34 cellular contexts compared by ENCODE assay signal in the genomic region with DNA sequence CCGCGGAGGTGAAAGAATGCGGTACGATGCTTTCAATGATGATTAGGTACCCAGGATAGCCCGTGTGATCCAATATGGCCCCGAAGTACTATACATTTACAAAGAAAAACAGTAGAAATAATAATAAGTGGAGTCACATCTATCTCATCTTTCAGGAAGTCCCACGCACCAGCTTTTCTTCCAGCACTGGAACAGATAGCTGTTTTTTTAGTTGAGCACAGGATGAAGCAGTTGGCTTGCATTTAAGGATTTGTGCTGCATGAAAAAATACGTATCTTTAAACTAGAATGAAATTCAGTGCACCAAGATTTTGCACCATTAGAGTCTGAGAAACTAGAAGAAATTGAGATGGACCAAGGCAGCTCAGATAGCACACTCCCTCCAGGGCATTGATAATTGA.
"Had no signal": no experiment of that assay in that cellular context is flagged by ENCODE, and none has a peak within 500 bp of the region (broad histone marks: within the 10 kb centered on the region; RNA-seq: fewer than 3 reads in every experiment).

No MANE protein-coding gene starts in this region.

- H3K27ac ChIP-seq: adrenal gland, ascending aorta, breast epithelium, cardiac muscle cell, epithelial cell of prostate, esophagus squamous epithelium, gastroesophageal sphincter, WERI-Rb-1 had no signal

- H3K4me1 ChIP-seq: adrenal gland, ascending aorta, breast epithelium, gastroesophageal sphincter had no signal

- H3K36me3 Mint-ChIP-seq: activated CD4-positive, alpha-beta memory T cell treated with anti-CD3 and anti-CD28 coated beads for 36 hours; activated CD8-positive, alpha-beta memory T cell treated with anti-CD3 and anti-CD28 coated beads, Interleukin-2, amount 10 ng/mL, durations not matched to agents 7 days and 5 days; activated naive CD4-positive, alpha-beta T cell treated with anti-CD3 and anti-CD28 coated beads, Interleukin-2, amount 50 U/mL, for 24 hours; activated naive CD8-positive, alpha-beta T cell treated with anti-CD3 and anti-CD28 coated beads for 36 hours; brain had no signal

- H3K4me3 Mint-ChIP-seq: activated B cell treated with CpG ODN at 0.5 μM for 24 hours; activated CD4-positive, alpha-beta memory T cell treated with anti-CD3 and anti-CD28 coated beads for 36 hours; activated CD8-positive, alpha-beta memory T cell treated with anti-CD3 and anti-CD28 coated beads, Interleukin-2, amount 10 ng/mL, durations not matched to agents 7 days and 5 days; activated CD8-positive, alpha-beta T cell treated with anti-CD3 and anti-CD28 coated beads, Interleukin-2, amount 10 ng/mL, durations not matched to agents 7 days and 5 days; activated naive CD4-positive, alpha-beta T cell treated with anti-CD3 and anti-CD28 coated beads for 36 hours; activated naive CD4-positive, alpha-beta T cell treated with anti-CD3 and anti-CD28 coated beads, Interleukin-2, amount 50 U/mL, for 24 hours; activated naive CD8-positive, alpha-beta T cell treated with anti-CD3 and anti-CD28 coated beads for 36 hours; activated naive CD8-positive, alpha-beta T cell treated with anti-CD3 and anti-CD28 coated beads, Interleukin-2, amount 50 U/mL, for 24 hours; activated T-helper 1 cell treated with anti-CD3 and anti-CD28 coated beads, Interleukin-12 subunit alpha, Interleukin-12 subunit beta, Interleukin-2, Interleukin-4 antibody, amounts not matched to agents 30 ng/mL and 10 ng/mL and 1 ng/mL, durations not matched to agents 14 hours and 24 hours and 36 hours; brain; T-helper 17 cell; T-helper 2 cell treated with Interferon-gamma antibody and Interleukin-4, amounts not matched to agents 5 μg/mL and 100 μg/mL, for 36 hours had no signal

- H3K27me3 ChIP-seq: adrenal gland, ascending aorta, breast epithelium, cardiac muscle cell had no signal

- H3K9me3 Mint-ChIP-seq: activated B cell treated with CpG ODN at 0.5 μM for 24 hours; activated CD4-positive, alpha-beta memory T cell treated with anti-CD3 and anti-CD28 coated beads for 36 hours; activated naive CD4-positive, alpha-beta T cell treated with anti-CD3 and anti-CD28 coated beads for 36 hours; activated naive CD8-positive, alpha-beta T cell treated with anti-CD3 and anti-CD28 coated beads for 36 hours; activated T-helper 1 cell treated with anti-CD3 and anti-CD28 coated beads, Interleukin-12 subunit alpha, Interleukin-12 subunit beta, Interleukin-2, Interleukin-4 antibody, amounts not matched to agents 30 ng/mL and 10 ng/mL and 1 ng/mL, durations not matched to agents 14 hours and 24 hours and 36 hours had no signal

- H3K36me3 ChIP-seq: adrenal gland, ascending aorta, breast epithelium, cardiac muscle cell, esophagus squamous epithelium, gastroesophageal sphincter, WERI-Rb-1 had no signal

- ATAC-seq: activated CD4-positive, CD25-positive, alpha-beta regulatory T cell treated with anti-CD3 and anti-CD28 coated beads, Interleukin-2, amount 50 U/mL, for 24 hours; activated CD8-positive, alpha-beta memory T cell treated with anti-CD3 and anti-CD28 coated beads, Interleukin-2, amount 10 ng/mL, durations not matched to agents 7 days and 5 days; activated CD8-positive, alpha-beta T cell treated with anti-CD3 and anti-CD28 coated beads, Interleukin-2, amount 10 ng/mL, durations not matched to agents 7 days and 5 days; activated naive CD8-positive, alpha-beta T cell treated with anti-CD3 and anti-CD28 coated beads, Interleukin-2, amount 50 U/mL, for 24 hours; gastroesophageal sphincter; T-helper 17 cell had no signal

- H3K4me3 ChIP-seq: adrenal gland, ascending aorta, breast epithelium, cardiac muscle cell, esophagus squamous epithelium, gastroesophageal sphincter had no signal

- H3K27ac Mint-ChIP-seq: activated B cell treated with CpG ODN at 0.5 μM for 24 hours; activated CD4-positive, alpha-beta memory T cell treated with anti-CD3 and anti-CD28 coated beads for 36 hours; activated CD8-positive, alpha-beta memory T cell treated with anti-CD3 and anti-CD28 coated beads, Interleukin-2, amount 10 ng/mL, durations not matched to agents 7 days and 5 days; activated CD8-positive, alpha-beta T cell treated with anti-CD3 and anti-CD28 coated beads, Interleukin-2, amount 10 ng/mL, durations not matched to agents 7 days and 5 days; activated naive CD4-positive, alpha-beta T cell treated with anti-CD3 and anti-CD28 coated beads for 36 hours; activated naive CD4-positive, alpha-beta T cell treated with anti-CD3 and anti-CD28 coated beads, Interleukin-2, amount 50 U/mL, for 24 hours; activated naive CD8-positive, alpha-beta T cell treated with anti-CD3 and anti-CD28 coated beads for 36 hours; activated naive CD8-positive, alpha-beta T cell treated with anti-CD3 and anti-CD28 coated beads, Interleukin-2, amount 50 U/mL, for 24 hours; activated T-helper 1 cell treated with anti-CD3 and anti-CD28 coated beads, Interleukin-12 subunit alpha, Interleukin-12 subunit beta, Interleukin-2, Interleukin-4 antibody, amounts not matched to agents 30 ng/mL and 10 ng/mL and 1 ng/mL, durations not matched to agents 14 hours and 24 hours and 36 hours; activated T-helper 2 cell treated with anti-CD3 and anti-CD28 coated beads, Interferon-gamma antibody, Interleukin-2, Interleukin-4, amounts not matched to agents 10 μg/mL and 5 μg/mL and 100 μg/mL, durations not matched to agents 14 hours and 24 hours and 36 hours; T-helper 17 cell; T-helper 2 cell treated with Interferon-gamma antibody and Interleukin-4, amounts not matched to agents 5 μg/mL and 100 μg/mL, for 36 hours had no signal

- DNase-seq: activated B cell treated with CpG ODN at 0.5 μM for 24 hours; activated CD4-positive, alpha-beta memory T cell treated with anti-CD3 and anti-CD28 coated beads for 36 hours; activated CD4-positive, alpha-beta T cell treated with anti-CD3 and anti-CD28 coated beads for 48 hours; activated CD8-positive, alpha-beta memory T cell treated with anti-CD3 and anti-CD28 coated beads, Interleukin-2, amount 10 ng/mL, durations not matched to agents 7 days and 5 days; activated CD8-positive, alpha-beta memory T cell treated with anti-CD3 and anti-CD28 coated beads, Interleukin-2, amount 50 U/mL, for 4 hours; activated CD8-positive, alpha-beta T cell treated with anti-CD3 and anti-CD28 coated beads, Interleukin-2, amount 10 ng/mL, durations not matched to agents 7 days and 5 days; activated effector memory CD4-positive, alpha-beta T cell treated with anti-CD3 and anti-CD28 coated beads, Interleukin-2, amount 50 U/mL, for 16 hours; activated naive CD4-positive, alpha-beta T cell treated with anti-CD3 and anti-CD28 coated beads for 36 hours; activated naive CD8-positive, alpha-beta T cell treated with anti-CD3 and anti-CD28 coated beads for 36 hours; activated naive CD8-positive, alpha-beta T cell treated with anti-CD3 and anti-CD28 coated beads, Interleukin-2, amount 50 U/mL, for 24 hours; activated T-cell treated with anti-CD3 and anti-CD28 coated beads, Interleukin-2, amount 50 U/mL, for 1 hour; activated T-cell treated with anti-CD3 and anti-CD28 coated beads, Interleukin-2, amount 50 U/mL, for 48 hours; adrenal gland; central memory CD4-positive, alpha-beta T cell; cortex of kidney; dermis blood vessel endothelial cell; effector CD4-positive, alpha-beta T cell; esophagus squamous epithelium; foreskin melanocyte; T-helper 1 cell; T-helper 17 cell; T1000; WERI-Rb-1 had no signal

- H3K9me3 ChIP-seq: adrenal gland, ascending aorta, breast epithelium, esophagus squamous epithelium, gastroesophageal sphincter had no signal

- H3K4me1 Mint-ChIP-seq: activated B cell treated with CpG ODN at 0.5 μM for 24 hours; activated CD8-positive, alpha-beta memory T cell treated with anti-CD3 and anti-CD28 coated beads, Interleukin-2, amount 10 ng/mL, durations not matched to agents 7 days and 5 days; activated naive CD4-positive, alpha-beta T cell treated with anti-CD3 and anti-CD28 coated beads, Interleukin-2, amount 50 U/mL, for 24 hours; activated naive CD8-positive, alpha-beta T cell treated with anti-CD3 and anti-CD28 coated beads for 36 hours; activated naive CD8-positive, alpha-beta T cell treated with anti-CD3 and anti-CD28 coated beads, Interleukin-2, amount 50 U/mL, for 24 hours; T-helper 17 cell had no signal
